In the genomic region with DNA sequence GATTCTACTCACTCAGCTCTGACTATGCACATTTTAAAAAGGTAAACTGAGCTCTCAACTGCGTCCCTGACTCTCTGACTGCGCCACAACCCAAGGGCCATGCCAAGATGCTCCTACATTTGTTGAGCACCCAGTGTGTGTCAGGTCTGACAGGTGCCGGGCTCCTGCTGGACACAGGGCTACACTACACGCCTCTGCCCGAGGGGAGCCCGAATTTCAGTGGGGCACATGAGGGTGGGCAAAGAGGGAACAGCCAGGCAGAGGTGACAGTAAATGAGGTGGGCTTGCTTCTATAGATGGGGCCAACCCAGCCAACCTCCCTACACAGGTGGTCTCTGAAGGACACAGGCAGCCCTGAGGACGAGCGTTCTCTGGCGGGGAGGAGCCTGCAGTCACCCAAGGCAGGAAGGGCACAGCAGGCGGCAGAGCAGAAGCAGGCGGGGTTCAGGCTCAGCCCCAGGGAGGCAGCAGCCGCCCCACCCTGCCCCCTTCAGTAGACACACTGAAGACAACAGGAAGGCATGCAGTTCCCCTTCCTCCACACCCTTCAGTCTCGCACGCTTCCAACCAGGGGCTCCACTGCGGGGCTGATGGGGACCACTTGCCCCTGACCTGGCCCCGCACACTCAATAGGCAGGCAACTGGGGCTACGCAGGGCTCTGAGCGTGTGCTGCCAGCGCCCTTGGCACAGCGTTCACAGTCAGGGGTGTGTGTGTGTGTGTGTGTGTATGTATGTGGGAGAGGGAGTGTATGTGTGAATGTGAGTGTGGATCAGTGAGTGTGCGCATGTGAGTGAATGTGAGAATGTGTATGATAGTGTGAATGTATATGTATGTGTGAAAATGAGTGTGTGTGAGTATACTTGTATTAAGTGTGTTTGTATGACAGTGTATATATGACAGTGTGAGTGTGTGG, we compare ENCODE assay signal across 8 cellular contexts.
A peak's percentile ranks its signal among the peaks of the same experiment; 100 is the strongest.
DNase-seq lines count a peak whose midpoint lies in the region; ATAC-seq lines count a peak whose summit lies in the region.

No MANE protein-coding gene starts in this region.

- no peaks in the 10 kb centered on the region for H3K9me3 ChIP-seq in KOPT-K1 (ENCODE audit: insufficient read depth, low read length, poor library complexity, severe bottlenecking)

- peak; percentile 57 for DNase-seq in activated T-cell treated with anti-CD3 and anti-CD28 coated beads for 4 hours
- peak; percentile 40 for DNase-seq in islet precursor cell
- peak; percentile 52 to 65 for DNase-seq in stimulated activated CD8-positive, alpha-beta memory T cell treated with anti-CD3 and anti-CD28 coated beads, Interleukin-2, amount 100 ng/mL, for 1 hour (ENCODE audit: low read depth in 2 of 2)
- DNase-seq in cerebellum (ENCODE audit: low spot score) = no peak
- DNase-seq in NCI-H748 (lab: John Stamatoyannopoulos, UW; ENCODE audit: unreplicated experiment) = no peak
- DNase-seq in kidney tubule cell (ENCODE audit: low spot score) = no peak

- peak overlapping the region; percentile 98 for H3K27ac ChIP-seq in KOPT-K1 (ENCODE audit: low read depth, low read length, poor library complexity, severe bottlenecking)

- H3K36me3 ChIP-seq in KOPT-K1 (ENCODE audit: insufficient read depth, low read length) = peaks cover 59% of the 10 kb centered on the region

- ATAC-seq in GM18520 (IDR thresholded peaks at IDR 0.05; ENCODE audit: unreplicated experiment) = no peak

Comparison
In these comparisons a context has a peak if more than half of its experiments do, and no peak if none do; other contexts are left out.
1. DNase-seq: peak in activated T-cell treated with anti-CD3 and anti-CD28 coated beads for 4 hours (single experiment), islet precursor cell (single experiment) and stimulated activated CD8-positive, alpha-beta memory T cell treated with anti-CD3 and anti-CD28 coated beads, Interleukin-2, amount 100 ng/mL, for 1 hour (2 of 2); none in cerebellum (single experiment), NCI-H748 (single experiment) and kidney tubule cell (single experiment).